In genomic region chr15:99361541-99362185, GRCh38 we compare ENCODE assay signal across 12 cellular contexts.
A peak's percentile ranks its signal among the peaks of the same experiment; 100 is the strongest.
DNase-seq lines count a peak whose midpoint lies in the region; ATAC-seq, FAIRE-seq and TF ChIP-seq lines count a peak whose summit lies in the region.
"Had no signal": no experiment of that assay in that cellular context is flagged by ENCODE, and none has a peak within 500 bp of the region (broad histone marks: within the 10 kb centered on the region; RNA-seq: fewer than 3 reads in every experiment).

No MANE protein-coding gene starts in this region.

- TF ChIP-seq CTCF in AG04450 (IDR thresholded peaks at IDR 0.05; ENCODE audit: low read depth, low read length) (peak; percentile 56), GM12872 (IDR thresholded peaks at IDR 0.05; ENCODE audit: insufficient read depth, low read depth, low read length) (peak; percentile 43), WERI-Rb-1 (IDR thresholded peaks at IDR 0.05; ENCODE audit: low read depth, low read length) (0 out of 2 replicates have a peak, but pooled peaks have one; percentile 12), hepatocyte (IDR thresholded peaks at IDR 0.05; ENCODE audit: poor library complexity) (peak; percentile 46), Peyer's patch (IDR thresholded peaks at IDR 0.05) (peak in 3 of 6 experiments; percentile 21 to 35 (median 24))

- H3K4me3 ChIP-seq in AG04450 (ENCODE audit: low read depth, low read length) (no peak overlapping the region), WERI-Rb-1 (ENCODE audit: low read depth, low read length) (no peak overlapping the region), hepatocyte (no peak overlapping the region), Peyer's patch (no peak overlapping the region)

- DNase-seq in AG04450 (ENCODE audit: low read depth, low spot score) (no peak), WERI-Rb-1 (no peak), hepatocyte (ENCODE audit: low spot score) (peak; percentile 21), Peyer's patch (no peak), frontal cortex (ENCODE audit: low spot score in 2 of 2) (no peak), pons (ENCODE audit: low spot score) (no peak)
- DNase-seq: GF-D8; retina; stimulated activated naive CD8-positive, alpha-beta T cell treated with anti-CD3 and anti-CD28 coated beads, Interleukin-15, amount 100 ng/mL, for 72 hours had no signal

- H3K9me2 ChIP-seq in hepatocyte (replicated peaks; ENCODE audit: insufficient read depth): no peaks in the 10 kb centered on the region

- H3K9me3 ChIP-seq in AG04450 (ENCODE audit: control insufficient read depth, insufficient read depth, low read length) (no peaks in the 10 kb centered on the region; the same call in 1 of the 2 replicates), WERI-Rb-1 (ENCODE audit: severe bottlenecking) (no peaks in the 10 kb centered on the region), hepatocyte (ENCODE audit: low read depth) (no peaks in the 10 kb centered on the region), Peyer's patch (no peaks in the 10 kb centered on the region)

- no peak for ATAC-seq in GM18907 (IDR thresholded peaks at IDR 0.05; ENCODE audit: unreplicated experiment)
- ATAC-seq: stimulated activated naive CD8-positive, alpha-beta T cell treated with anti-CD3 and anti-CD28 coated beads, Interleukin-15, amount 100 ng/mL, for 72 hours had no signal

- H3K27ac ChIP-seq in AG04450 (ENCODE audit: low read depth, low read length): no peak overlapping the region
- H3K27ac ChIP-seq in WERI-Rb-1: no peak overlapping the region
- H3K27ac ChIP-seq in hepatocyte: no peak overlapping the region
- H3K27ac ChIP-seq in Peyer's patch: no peak overlapping the region

- no peaks in the 10 kb centered on the region; the same call in 1 of the 2 replicates for H3K36me3 ChIP-seq in WERI-Rb-1
- no peaks in the 10 kb centered on the region for H3K36me3 ChIP-seq in hepatocyte (replicated peaks; ENCODE audit: insufficient read depth, low read depth)
- H3K36me3 ChIP-seq in Peyer's patch: peaks cover 0 to 33% (median 0%) of the 10 kb centered on the region in 3 donors

- WGBS in hepatocyte (ENCODE audit: low lambda C conversion rate, missing lambda C conversion rate): 88% methylated on average over 13 of the region's 13 CpGs

- POLR2A ChIA-PET in AG04450 (lab: Yijun Ruan, JAX): no interaction called here

- no peaks in the 10 kb centered on the region for H4K20me1 ChIP-seq in hepatocyte (ENCODE audit: insufficient read depth, poor library complexity, severe bottlenecking)

- H3K4me1 ChIP-seq in hepatocyte (ENCODE audit: insufficient read depth): no peaks in the 10 kb centered on the region
- H3K4me1 ChIP-seq in Peyer's patch: no peaks in the 10 kb centered on the region

- no peak overlapping the region for H2AFZ ChIP-seq in hepatocyte

- no peak for FAIRE-seq in frontal cortex (lab: Jason Lieb, UNC)
- FAIRE-seq: HTR-8/SVneo had no signal

- no peak for TF ChIP-seq POLR2A in Peyer's patch (IDR thresholded peaks at IDR 0.05)

- H3K27me3 ChIP-seq in AG04450 (ENCODE audit: control insufficient read depth, insufficient read depth, low read length): no peaks in the 10 kb centered on the region
- no peaks in the 10 kb centered on the region for H3K27me3 ChIP-seq in WERI-Rb-1 (ENCODE audit: insufficient read depth, low read depth, severe bottlenecking)
- no peaks in the 10 kb centered on the region for H3K27me3 ChIP-seq in hepatocyte
- H3K27me3 ChIP-seq in Peyer's patch: no peaks in the 10 kb centered on the region

- no peaks in the 10 kb centered on the region for H3K79me2 ChIP-seq in hepatocyte

- H3K4me2 ChIP-seq in hepatocyte: no peak overlapping the region

- CTCF ChIA-PET in AG04450 (lab: Charles Lee): interaction anchor here (0.9 to 3.0 kb wide), 8 partner anchors 13 to 342 kb away, joined by 3 to 15 read pairs (median 4); no protein-coding TSS in a partner anchor
